ENCODE assay signal across 8 cellular contexts in the genomic region with DNA sequence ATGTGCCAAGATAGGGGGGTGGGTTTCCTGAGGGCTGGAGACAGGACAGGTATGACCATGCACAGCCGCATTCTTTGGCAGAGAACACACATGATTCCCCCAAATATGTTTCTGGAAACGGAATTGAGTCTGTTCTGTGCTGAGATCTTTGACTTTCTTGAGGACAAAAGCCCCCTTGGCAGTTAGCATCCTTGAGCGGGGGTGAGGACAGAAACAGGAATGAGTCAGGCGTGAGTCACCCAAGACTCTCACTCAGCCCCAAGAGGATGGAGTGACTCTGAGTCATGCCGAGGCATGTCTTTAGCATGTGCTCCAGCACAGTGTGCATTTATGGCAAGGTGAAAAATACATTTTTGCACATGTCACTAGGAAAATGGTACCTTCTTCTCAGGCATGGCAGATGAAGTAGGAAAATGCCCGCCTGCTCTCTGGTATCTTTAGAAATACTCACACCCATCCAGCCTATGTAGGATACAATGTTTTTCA. TPM values are rescaled to one million over a fixed set of nuclear protein-coding genes. Genes with fewer than 3 reads are reported as not detected.
DNase-seq lines count a peak whose midpoint lies in the region; ATAC-seq and TF ChIP-seq lines count a peak whose summit lies in the region.

No MANE protein-coding gene starts in this region.

- TF ChIP-seq CTCF in PC-3 (conservative IDR thresholded peaks at IDR 0.05; ENCODE audit: low read depth, low read length) (no peak), smooth muscle cell (IDR thresholded peaks at IDR 0.05; ENCODE audit: borderline replicate concordance, insufficient read depth, poor library complexity, severe bottlenecking) (no peak)

- H3K9me2 ChIP-seq in PC-3 (replicated peaks; ENCODE audit: low read length), result no peaks in the 10 kb centered on the region

- POLR2A ChIA-PET in PC-3 (lab: Charles Lee; ENCODE audit: unreplicated experiment), result no interaction called here

- H2AFZ ChIP-seq in PC-3 (ENCODE audit: low read length), result no peak overlapping the region
- H2AFZ ChIP-seq in smooth muscle cell (ENCODE audit: low read depth), result no peak overlapping the region

- WGBS in smooth muscle cell (ENCODE audit: low lambda C conversion rate), result 24% methylated on average over 6 of the region's 6 CpGs

- H3K4me1 ChIP-seq in PC-3 (ENCODE audit: insufficient read depth, low read length) (peaks cover 15% of the 10 kb centered on the region), smooth muscle cell (ENCODE audit: low read depth) (peaks cover 5% of the 10 kb centered on the region)

- ATAC-seq in GM18505 (IDR thresholded peaks at IDR 0.05; ENCODE audit: unreplicated experiment) (peak; percentile 75), HG02852 (IDR thresholded peaks at IDR 0.05; ENCODE audit: unreplicated experiment) (peak; percentile 80), PC-3 (peak; percentile 99), Right ventricle myocardium superior (ENCODE audit: poor library complexity) (peak; percentile 75), GM18873 (IDR thresholded peaks at IDR 0.05; ENCODE audit: low FRiP score, unreplicated experiment) (no peak)

- H3K79me2 ChIP-seq in PC-3 (ENCODE audit: low read length), result no peaks in the 10 kb centered on the region
- H3K79me2 ChIP-seq in smooth muscle cell (ENCODE audit: low read depth), result no peaks in the 10 kb centered on the region

- H3K9ac ChIP-seq in PC-3 (ENCODE audit: low read length) (no peak overlapping the region; the same call in 1 of the 2 replicates), smooth muscle cell (ENCODE audit: low read depth) (peak overlapping the region; percentile 46)

- peak; percentile 50 for TF ChIP-seq POLR2A in GM18505 (IDR thresholded peaks at IDR 0.05; ENCODE audit: borderline replicate concordance, extremely low read depth, insufficient read depth, insufficient read length)

- H3K4me3 ChIP-seq in PC-3 (ENCODE audit: low read length), result no peak overlapping the region
- H3K4me3 ChIP-seq in smooth muscle cell, result no peak overlapping the region

- H3K4me2 ChIP-seq in PC-3 (ENCODE audit: low read length), result peak overlapping the region; percentile 58
- peak overlapping the region; percentile 55 for H3K4me2 ChIP-seq in smooth muscle cell

- BruUV-seq in PC-3 (replicated peaks; lab: Mats Ljungman, UMichigan), result no TSS peak

- H3K9me3 ChIP-seq in PC-3 (ENCODE audit: low read length), result no peaks in the 10 kb centered on the region
- H3K9me3 ChIP-seq in smooth muscle cell (replicated peaks; ENCODE audit: low read depth), result no peaks in the 10 kb centered on the region

- H3K27ac ChIP-seq in PC-3 (ENCODE audit: low read length) (peak overlapping the region; percentile 58), smooth muscle cell (ENCODE audit: low read depth) (peak overlapping the region; percentile 82)

- CTCF ChIA-PET in PC-3 (lab: Charles Lee), result interaction anchor here (0.6 kb wide), 2 partner anchors 27 to 292 kb away, joined by 3 to 12 read pairs; no protein-coding TSS in a partner anchor

- H4K20me1 ChIP-seq in PC-3 (ENCODE audit: low read length) (no peaks in the 10 kb centered on the region), smooth muscle cell (ENCODE audit: low read depth) (no peaks in the 10 kb centered on the region)

- H3K36me3 ChIP-seq in PC-3 (ENCODE audit: low read depth, low read length) (no peaks in the 10 kb centered on the region), smooth muscle cell (ENCODE audit: low read depth) (no peaks in the 10 kb centered on the region)

- DNase-seq in PC-3, result peak; percentile 98
- DNase-seq in activated T-helper 9 cell treated with anti-CD3 and anti-CD28 coated beads, Interleukin-2, amount 50 U/mL, for 16 hours (ENCODE audit: low read depth), result peak; percentile 78
- no peak for DNase-seq in Right ventricle myocardium superior
- DNase-seq in smooth muscle cell (lab: John Stamatoyannopoulos, UW; ENCODE audit: unreplicated experiment), result peak; percentile 15
- DNase-seq in DMS114 treated with DMSO at 0.1 percent for 48 hours (lab: John Stamatoyannopoulos, UW; ENCODE audit: unreplicated experiment), result no peak

- H3K27me3 ChIP-seq in PC-3 (ENCODE audit: low read length) (no peaks in the 10 kb centered on the region), smooth muscle cell (ENCODE audit: low read depth) (no peaks in the 10 kb centered on the region)

- intact Hi-C loops in PC-3 (cut with micrococcal nuclease), result loop anchor here (2.0 kb wide), 1 partner anchor 26 kb away; no protein-coding TSS in a partner anchor
- intact Hi-C loops in Right ventricle myocardium superior (cut with DNase I), result no loop called here

- H3F3A ChIP-seq in PC-3 (ENCODE audit: low read length, unreplicated experiment) (no peaks in the 10 kb centered on the region), smooth muscle cell (ENCODE audit: low read depth) (peaks cover 19% of the 10 kb centered on the region)

RNA-seq across cellular contexts. Expression of gene DAD1, which starts 52.1 kb away (rescaled TPM):
- total RNA-seq in PC-3 (2014; rRNA removed), result 228 and 258 TPM in 2 replicates
- 124 TPM for total RNA-seq in Right ventricle myocardium superior
- 473 and 533 TPM in 2 replicates for total RNA-seq in smooth muscle cell
- polyA plus RNA-seq in smooth muscle cell, result 519 and 571 TPM in 2 replicates

Comparison
In these comparisons a context has a peak if more than half of its experiments do, and no peak if none do; other contexts are left out.
1. DNase-seq: peak in PC-3 (single experiment), activated T-helper 9 cell treated with anti-CD3 and anti-CD28 coated beads, Interleukin-2, amount 50 U/mL, for 16 hours (single experiment) and smooth muscle cell (single experiment); none in Right ventricle myocardium superior (single experiment) and DMS114 treated with DMSO at 0.1 percent for 48 hours (single experiment).